In genomic region chr10:7590271-7590670, GRCh38 we compare ENCODE assay signal across 22 cellular contexts.
"Had no signal": no experiment of that assay in that cellular context is flagged by ENCODE, and none has a peak within 500 bp of the region (broad histone marks: within the 10 kb centered on the region; RNA-seq: fewer than 3 reads in every experiment).

No MANE protein-coding gene starts in this region.

- H3K9me3 ChIP-seq: SJSA1 had no signal

- H3K36me3 ChIP-seq: SJSA1 had no signal

- H3K4me3 Mint-ChIP-seq: T-cell had no signal

- ATAC-seq: T-cell had no signal

- H3K9me3 Mint-ChIP-seq: T-cell had no signal

- H3K27ac Mint-ChIP-seq: T-cell had no signal

- DNase-seq: Kasumi-1, KG1, MM.1S, NCI-H1092 treated with DMSO at 0.1 percent for 48 hours, NCI-H1436, NCI-H187, NCI-H2029, NCI-H2081 treated with DMSO at 0.1 percent for 48 hours, NCI-H2171 treated with DMSO at 0.1 percent for 48 hours, NCI-H226, NCI-H446, NCI-H510A, NCI-H524 treated with DMSO at 0.1 percent for 48 hours, NCI-H69, NCI-H774, Right ventricle myocardium superior, RPMI8226, SIG-M5, SW 1271, T-cell had no signal

- H3K27ac ChIP-seq: SJSA1, SK-N-MC had no signal

- H3K36me3 Mint-ChIP-seq: T-cell had no signal
